ENCODE assay signal across 22 cellular contexts in the genomic region with DNA sequence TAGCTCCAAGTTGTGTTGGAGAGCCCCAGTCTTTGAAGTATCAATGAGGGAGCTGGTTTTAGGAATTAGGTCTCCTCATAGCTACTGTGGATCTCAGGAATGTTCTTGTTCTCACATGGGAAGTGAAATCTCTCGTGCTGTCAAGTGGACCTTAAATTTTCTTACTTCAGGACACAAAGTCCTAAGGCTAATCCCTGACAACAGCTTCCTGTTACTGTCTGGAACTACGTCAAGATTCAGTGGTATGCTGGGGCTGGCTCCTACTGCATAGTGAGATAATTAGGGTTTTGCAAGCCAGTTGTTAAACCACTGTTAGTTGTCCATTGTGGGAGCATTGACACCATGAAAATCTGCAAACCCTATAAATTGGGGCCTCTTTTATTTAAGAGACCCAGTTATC. TPM values are rescaled to one million over a fixed set of nuclear protein-coding genes. Genes with fewer than 3 reads are reported as not detected.
DNase-seq lines count a peak whose midpoint lies in the region; ATAC-seq and TF ChIP-seq lines count a peak whose summit lies in the region.
"Had no signal": no experiment of that assay in that cellular context is flagged by ENCODE, and none has a peak within 500 bp of the region (broad histone marks: within the 10 kb centered on the region; RNA-seq: fewer than 3 reads in every experiment).

No MANE protein-coding gene starts in this region.

- H3K27me3 Mint-ChIP-seq in activated CD4-positive, alpha-beta memory T cell treated with anti-CD3 and anti-CD28 coated beads, Interleukin-2, amount 10 ng/mL, durations not matched to agents 7 days and 5 days, result peaks cover 13% of the 10 kb centered on the region

- no peak overlapping the region for H3K4me3 Mint-ChIP-seq in activated CD4-positive, alpha-beta memory T cell treated with anti-CD3 and anti-CD28 coated beads, Interleukin-2, amount 10 ng/mL, durations not matched to agents 7 days and 5 days
- H3K4me3 Mint-ChIP-seq: activated naive CD4-positive, alpha-beta T cell treated with anti-CD3 and anti-CD28 coated beads, Interleukin-2, amount 10 ng/mL, durations not matched to agents 7 days and 5 days; immature natural killer cell had no signal

- TF ChIP-seq POLR2A in esophagus muscularis mucosa (IDR thresholded peaks at IDR 0.05; ENCODE audit: low read depth), result no peak
- TF ChIP-seq POLR2A in tibial nerve (IDR thresholded peaks at IDR 0.05), result no peak

- H3K4me1 ChIP-seq in esophagus muscularis mucosa (peaks cover 0 to 12% (median 7%) of the 10 kb centered on the region in 4 donors), tibial nerve (peaks cover 0 to 6% (median 0%) of the 10 kb centered on the region in 4 donors)
- H3K4me1 ChIP-seq: thyroid gland had no signal

- H3K36me3 Mint-ChIP-seq in activated CD4-positive, alpha-beta memory T cell treated with anti-CD3 and anti-CD28 coated beads, Interleukin-2, amount 10 ng/mL, durations not matched to agents 7 days and 5 days (ENCODE audit: low read depth), result no peaks in the 10 kb centered on the region
- H3K36me3 Mint-ChIP-seq: activated naive CD4-positive, alpha-beta T cell treated with anti-CD3 and anti-CD28 coated beads, Interleukin-2, amount 10 ng/mL, durations not matched to agents 7 days and 5 days had no signal

- peak; percentile 33 for ATAC-seq in left lobe of liver
- ATAC-seq: SK-N-SH treated with all-trans-retinoic acid at 6 μM for 48 hours had no signal

- no peaks in the 10 kb centered on the region for H3K9me3 ChIP-seq in esophagus muscularis mucosa
- peaks cover 0 to 10% (median 0%) of the 10 kb centered on the region in 4 donors for H3K9me3 ChIP-seq in tibial nerve
- H3K9me3 ChIP-seq: thyroid gland had no signal

- H3K27me3 ChIP-seq in esophagus muscularis mucosa (peaks cover 0 to 5% (median 0%) of the 10 kb centered on the region in 4 donors), tibial nerve (no peaks in the 10 kb centered on the region)
- H3K27me3 ChIP-seq: cardiac muscle cell, thyroid gland had no signal

- H3K4me3 ChIP-seq in esophagus muscularis mucosa, result no peak overlapping the region
- no peak overlapping the region for H3K4me3 ChIP-seq in tibial nerve
- H3K4me3 ChIP-seq: cardiac muscle cell, thyroid gland had no signal

- no peaks in the 10 kb centered on the region for H3K36me3 ChIP-seq in esophagus muscularis mucosa
- no peaks in the 10 kb centered on the region for H3K36me3 ChIP-seq in tibial nerve
- H3K36me3 ChIP-seq: cardiac muscle cell, thyroid gland had no signal

- CTCF ChIA-PET in activated CD4-positive, alpha-beta memory T cell treated with anti-CD3 and anti-CD28 coated beads, Interleukin-2, amount 10 ng/mL, durations not matched to agents 7 days and 5 days (lab: Charles Lee), result interaction anchor here (0.5 to 1.8 kb wide), 2 partner anchors 12 to 250 kb away, joined by 3 to 12 read pairs; no protein-coding TSS in a partner anchor

- 52% methylated on average over 2 of the region's 2 CpGs for WGBS in esophagus muscularis mucosa
- WGBS in tibial nerve, 2 donors, result 33 to 37% methylated on average over 2 of the region's 2 CpGs

- no peak overlapping the region for H3K27ac Mint-ChIP-seq in activated CD4-positive, alpha-beta memory T cell treated with anti-CD3 and anti-CD28 coated beads, Interleukin-2, amount 10 ng/mL, durations not matched to agents 7 days and 5 days
- H3K27ac Mint-ChIP-seq: activated naive CD4-positive, alpha-beta T cell treated with anti-CD3 and anti-CD28 coated beads, Interleukin-2, amount 10 ng/mL, durations not matched to agents 7 days and 5 days; immature natural killer cell had no signal

- DNase-seq in NCI-H226 (peak; percentile 28), esophagus muscularis mucosa (ENCODE audit: extremely low spot score) (no peak), left lobe of liver (ENCODE audit: low spot score) (no peak), tibial nerve (ENCODE audit: low spot score in 2 of 2) (no peak), RKO (ENCODE audit: low spot score) (no peak)
- DNase-seq in activated CD4-positive, alpha-beta memory T cell treated with anti-CD3 and anti-CD28 coated beads, Interleukin-2, amount 10 ng/mL, durations not matched to agents 7 days and 5 days, result no peak
- DNase-seq in activated CD4-positive, alpha-beta T cell treated with anti-CD3 and anti-CD28 coated beads for 4 hours, result no peak
- DNase-seq: activated CD4-positive, alpha-beta T cell treated with anti-CD3 and anti-CD28 coated beads, Interleukin-2, amount 50 U/mL, for 1 hour; activated naive CD4-positive, alpha-beta T cell treated with anti-CD3 and anti-CD28 coated beads, Interleukin-2, amount 10 ng/mL, durations not matched to agents 7 days and 5 days; activated T-cell treated with anti-CD3 and anti-CD28 coated beads, Interleukin-2, amount 50 U/mL, for 1 hour; DMS79; effector memory CD4-positive, alpha-beta T cell; immature natural killer cell; NCI-H2107; NCI-H69; nucleus accumbens; OCI-M1; thyroid gland had no signal

- H3K9me3 Mint-ChIP-seq in activated CD4-positive, alpha-beta memory T cell treated with anti-CD3 and anti-CD28 coated beads, Interleukin-2, amount 10 ng/mL, durations not matched to agents 7 days and 5 days, result no peaks in the 10 kb centered on the region

- H3K27ac ChIP-seq in esophagus muscularis mucosa (replicated peaks in 1 of 4) (peak overlapping the region; percentile 45 to 65 (median 53)), tibial nerve (peak overlapping the region in 2 of 4 donors; percentile 38 to 55)
- H3K27ac ChIP-seq: C4-2B, cardiac muscle cell, thyroid gland had no signal

- H3K4me1 Mint-ChIP-seq in activated CD4-positive, alpha-beta memory T cell treated with anti-CD3 and anti-CD28 coated beads, Interleukin-2, amount 10 ng/mL, durations not matched to agents 7 days and 5 days, result no peaks in the 10 kb centered on the region
- H3K4me1 Mint-ChIP-seq: activated naive CD4-positive, alpha-beta T cell treated with anti-CD3 and anti-CD28 coated beads, Interleukin-2, amount 10 ng/mL, durations not matched to agents 7 days and 5 days; immature natural killer cell had no signal

- peak; percentile 51 for TF ChIP-seq EP300 in esophagus muscularis mucosa (IDR thresholded peaks at IDR 0.05)
- peak; percentile 27 to 66 for TF ChIP-seq EP300 in tibial nerve (IDR thresholded peaks at IDR 0.05)

- intact Hi-C loops in esophagus muscularis mucosa (cut with DNase I), result no loop called here

- TF ChIP-seq CTCF in esophagus muscularis mucosa (IDR thresholded peaks at IDR 0.05) (no peak), tibial nerve (IDR thresholded peaks at IDR 0.05) (no peak)

- POLR2A ChIA-PET in activated CD4-positive, alpha-beta memory T cell treated with anti-CD3 and anti-CD28 coated beads, Interleukin-2, amount 10 ng/mL, durations not matched to agents 7 days and 5 days (lab: Charles Lee), result no interaction called here

RNA-seq across cellular contexts. Expression of gene MESP1, which starts 22.8 kb away (rescaled TPM):
- total RNA-seq in esophagus muscularis mucosa (1 to 10 TPM in 2 of 4 donors, under 1 TPM in 2; 0.50 to 2.8 (median 1.7) TPM), left lobe of liver (3.1 TPM), tibial nerve (10 to 100 TPM in 1 of 4 donors, 1 to 10 TPM in 3; 3.5 to 10.5 (median 6.2) TPM)
- total RNA-seq in activated CD4-positive, alpha-beta memory T cell treated with anti-CD3 and anti-CD28 coated beads, Interleukin-2, amount 10 ng/mL, durations not matched to agents 7 days and 5 days, result 1 to 10 TPM; 3.2 to 3.5 TPM

RNA-seq across cellular contexts. Expression of gene WDR93, which starts 37.6 kb away (rescaled TPM):
- under 1 TPM in 3 of 4 donors, not detected in 1; 0.13 to 0.42 (median 0.17) TPM for total RNA-seq in esophagus muscularis mucosa
- total RNA-seq in left lobe of liver, result not detected
- under 1 TPM in 2 of 4 donors, not detected in 2; 0.21 to 0.39 TPM for total RNA-seq in tibial nerve
- total RNA-seq in activated CD4-positive, alpha-beta memory T cell treated with anti-CD3 and anti-CD28 coated beads, Interleukin-2, amount 10 ng/mL, durations not matched to agents 7 days and 5 days, result not detected
- total RNA-seq: skeletal muscle tissue had no signal

RNA-seq across cellular contexts. Expression of gene PEX11A, which starts 37.7 kb away (rescaled TPM):
- total RNA-seq in esophagus muscularis mucosa, result 10 to 100 TPM; 10.8 to 20.2 (median 15.4) TPM
- total RNA-seq in left lobe of liver, result 25.8 TPM
- 10 to 100 TPM in 2 of 4 donors, 1 to 10 TPM in 2; 7.2 to 15.5 (median 9.7) TPM for total RNA-seq in tibial nerve
- 1 to 10 TPM; 2.4 to 2.8 TPM for total RNA-seq in activated CD4-positive, alpha-beta memory T cell treated with anti-CD3 and anti-CD28 coated beads, Interleukin-2, amount 10 ng/mL, durations not matched to agents 7 days and 5 days

RNA-seq across cellular contexts. Expression of gene MESP2, which starts 47.9 kb away (rescaled TPM):
- total RNA-seq in esophagus muscularis mucosa, result not detected
- 0.15 TPM for total RNA-seq in left lobe of liver
- total RNA-seq in tibial nerve, result 1 to 10 TPM in 1 of 4 donors, not detected in 3; 1.5 TPM
- total RNA-seq in activated CD4-positive, alpha-beta memory T cell treated with anti-CD3 and anti-CD28 coated beads, Interleukin-2, amount 10 ng/mL, durations not matched to agents 7 days and 5 days, result not detected
- total RNA-seq: skeletal muscle tissue had no signal

RNA-seq across cellular contexts. Expression of gene PLIN1, which starts 49.1 kb away (rescaled TPM):
- total RNA-seq in esophagus muscularis mucosa (1 to 10 TPM in 3 of 4 donors, under 1 TPM in 1; 0.99 to 5.8 (median 2.8) TPM), left lobe of liver (38.1 TPM), tibial nerve (100 to 1,000 TPM; 144 to 392 (median 300) TPM)
- under 1 TPM; 0.08 to 0.15 TPM for total RNA-seq in activated CD4-positive, alpha-beta memory T cell treated with anti-CD3 and anti-CD28 coated beads, Interleukin-2, amount 10 ng/mL, durations not matched to agents 7 days and 5 days
